Comparison of ENCODE assay signal across 9 cellular contexts in genomic region chr11:112227471-112227870, GRCh38. TPM values are rescaled to one million over a fixed set of nuclear protein-coding genes. Genes with fewer than 3 reads are reported as not detected.
A peak's percentile ranks its signal among the peaks of the same experiment; 100 is the strongest.
DNase-seq lines count a peak whose midpoint lies in the region; ATAC-seq and TF ChIP-seq lines count a peak whose summit lies in the region.
"Had no signal": no experiment of that assay in that cellular context is flagged by ENCODE, and none has a peak within 500 bp of the region (broad histone marks: within the 10 kb centered on the region; RNA-seq: fewer than 3 reads in every experiment).

No MANE protein-coding gene starts in this region.

- H3K4me1 ChIP-seq in cardiac muscle cell (ENCODE audit: low read depth) (peaks cover 6% of the 10 kb centered on the region), right atrium auricular region (peaks cover 0 to 10% of the 10 kb centered on the region in 2 donors), uterus (no peaks in the 10 kb centered on the region)

- peaks cover 41% of the 10 kb centered on the region for H3K36me3 Mint-ChIP-seq in brain
- peaks cover 15% of the 10 kb centered on the region for H3K36me3 Mint-ChIP-seq in memory B cell

- H3K36me3 ChIP-seq in cardiac muscle cell (peaks cover 15% of the 10 kb centered on the region), right atrium auricular region (peaks cover 20% of the 10 kb centered on the region), uterus (no peaks in the 10 kb centered on the region)

- H3K27me3 Mint-ChIP-seq in brain (peaks cover 16% of the 10 kb centered on the region), memory B cell (no peaks in the 10 kb centered on the region)

- H3K9me3 Mint-ChIP-seq in brain: no peaks in the 10 kb centered on the region
- no peaks in the 10 kb centered on the region for H3K9me3 Mint-ChIP-seq in memory B cell

- no peak for TF ChIP-seq POLR2A in uterus (IDR thresholded peaks at IDR 0.05)

- intact Hi-C loops in uterus (cut with DNase I; ENCODE audit: low total_unique reads): no loop called here

- TF ChIP-seq CTCF in cardiac muscle cell (IDR thresholded peaks at IDR 0.05; ENCODE audit: low read depth, low read length) (no peak), right atrium auricular region (IDR thresholded peaks at IDR 0.05) (no peak), brain (conservative IDR thresholded peaks at IDR 0.05) (no peak), uterus (IDR thresholded peaks at IDR 0.05) (no peak)

- H3K27ac ChIP-seq in cardiac muscle cell: no peak overlapping the region
- no peak overlapping the region for H3K27ac ChIP-seq in right atrium auricular region
- H3K27ac ChIP-seq in uterus: peak overlapping the region; percentile 95 to 96

- H3K4me3 Mint-ChIP-seq in brain (peak overlapping the region; percentile 84 to 93 (median 87)), memory B cell (peak overlapping the region; percentile 97)

- H3K27ac Mint-ChIP-seq in brain (peak overlapping the region; percentile 74 to 96 (median 91)), memory B cell (peak overlapping the region; percentile 99)

- no peak for ATAC-seq in memory B cell (ENCODE audit: low read depth)
- ATAC-seq in GM19328 (IDR thresholded peaks at IDR 0.05; ENCODE audit: unreplicated experiment): no peak
- ATAC-seq in HG03159 (IDR thresholded peaks at IDR 0.05; ENCODE audit: unreplicated experiment): no peak

- H3K9me3 ChIP-seq in cardiac muscle cell (ENCODE audit: low read depth) (no peaks in the 10 kb centered on the region), right atrium auricular region (no peaks in the 10 kb centered on the region), uterus (no peaks in the 10 kb centered on the region)
- H3K9me3 ChIP-seq: Peyer's patch had no signal

- H3K4me1 Mint-ChIP-seq in brain (peaks cover 53% of the 10 kb centered on the region), memory B cell (peaks cover 10% of the 10 kb centered on the region)

- peak overlapping the region; percentile 68 for H3K4me3 ChIP-seq in cardiac muscle cell
- H3K4me3 ChIP-seq in right atrium auricular region: peak overlapping the region in 1 of 2 donors; percentile 74
- H3K4me3 ChIP-seq in uterus: peak overlapping the region in 1 of 2 donors; percentile 78

- DNase-seq in cardiac muscle cell (ENCODE audit: low read depth in 1 of 2, low spot score in 1 of 2): no peak
- no peak for DNase-seq in right atrium auricular region (ENCODE audit: low spot score)
- DNase-seq in memory B cell (ENCODE audit: low spot score in 2 of 2): no peak
- DNase-seq in uterus: no peak
- DNase-seq in midbrain (lab: John Stamatoyannopoulos, UW): no peak
- DNase-seq: Peyer's patch had no signal

- H3K27me3 ChIP-seq in cardiac muscle cell: no peaks in the 10 kb centered on the region
- H3K27me3 ChIP-seq in right atrium auricular region: no peaks in the 10 kb centered on the region
- no peaks in the 10 kb centered on the region for H3K27me3 ChIP-seq in uterus
- H3K27me3 ChIP-seq: Peyer's patch had no signal

RNA-seq across cellular contexts. Expression of gene PTS, which starts 1.2 kb away (rescaled TPM):
- total RNA-seq in cardiac muscle cell (28.1 and 30.3 TPM in 2 replicates), right atrium auricular region (10 to 100 TPM; 18.1 to 19.5 TPM), uterus (10 to 100 TPM; 15.9 to 43.5 (median 35.4) TPM)
- polyA plus RNA-seq in cardiac muscle cell (53.0 and 66.7 TPM in 2 replicates), brain (ENCODE audit: insufficient read depth, low read depth, low replicate concordance) (26.1 TPM)

RNA-seq across cellular contexts. Expression of gene PLET1, which starts 33.2 kb away (rescaled TPM):
- total RNA-seq in cardiac muscle cell: not detected in 2 replicates
- 0.14 TPM in 1 of 2 replicates, not detected in the other for polyA plus RNA-seq in cardiac muscle cell
- not detected for total RNA-seq in right atrium auricular region
- not detected for polyA plus RNA-seq in brain (ENCODE audit: insufficient read depth, low read depth, low replicate concordance)
- total RNA-seq in uterus: not detected
- total RNA-seq: Peyer's patch had no signal

RNA-seq across cellular contexts. Expression of gene BCO2, which starts 52.2 kb away (rescaled TPM):
- 24.1 and 44.2 TPM in 2 replicates for total RNA-seq in cardiac muscle cell
- polyA plus RNA-seq in cardiac muscle cell: 69.4 and 81.1 TPM in 2 replicates
- 10 to 100 TPM; 40.6 to 44.7 TPM for total RNA-seq in right atrium auricular region
- 0.80 TPM for polyA plus RNA-seq in brain (ENCODE audit: insufficient read depth, low read depth, low replicate concordance)
- 10 to 100 TPM in 3 of 4 donors, 1 to 10 TPM in 1; 4.6 to 15.3 (median 14.2) TPM for total RNA-seq in uterus

Comparison
In these comparisons a context has a peak if more than half of its experiments do, and no peak if none do; other contexts are left out.
1. H3K27ac ChIP-seq: peak in uterus (2 of 2); none in cardiac muscle cell (single experiment) and right atrium auricular region (0 of 2).